Comparison of ENCODE assay signal across 8 cellular contexts in the genomic region with DNA sequence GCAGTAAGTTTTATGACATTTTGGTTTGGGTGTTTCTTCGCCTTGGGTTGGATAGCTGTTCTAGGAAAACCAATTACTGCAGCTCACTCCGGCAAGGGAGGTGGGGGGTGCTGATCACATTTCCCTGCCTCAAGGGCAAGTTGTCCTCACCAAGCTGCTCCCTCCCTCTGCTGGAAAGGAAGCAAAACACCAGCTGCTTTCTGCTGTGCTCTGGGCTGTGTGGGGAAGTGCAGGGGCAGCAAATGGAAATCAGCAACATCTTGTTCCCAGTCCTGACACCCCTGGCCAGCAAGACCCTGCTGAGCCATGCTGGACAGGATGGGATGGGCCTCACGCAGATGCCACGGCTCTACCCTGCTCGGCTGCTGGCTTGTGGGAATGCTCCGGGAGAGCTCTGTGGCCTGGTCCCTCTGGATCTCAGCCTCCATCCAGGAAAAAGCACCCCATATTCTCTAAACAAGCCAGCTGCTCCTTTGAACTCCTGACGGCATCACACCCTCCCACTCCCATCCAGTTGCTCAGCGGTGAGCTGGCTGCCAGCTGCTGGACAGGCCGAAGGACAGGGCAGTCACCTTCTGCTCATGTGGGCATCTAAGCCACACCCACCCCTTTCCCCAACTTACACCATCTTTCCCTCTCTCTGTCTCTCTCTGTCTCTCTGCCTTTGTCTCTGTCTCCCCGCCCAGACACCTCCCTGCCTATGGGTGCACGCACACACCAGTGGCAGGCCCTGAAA. TPM values are rescaled to one million over a fixed set of nuclear protein-coding genes. Genes with fewer than 3 reads are reported as not detected.
DNase-seq lines count a peak whose midpoint lies in the region; ATAC-seq and TF ChIP-seq lines count a peak whose summit lies in the region.

No MANE protein-coding gene starts in this region.

- no peaks in the 10 kb centered on the region for H3K79me2 ChIP-seq in OCI-LY7 (ENCODE audit: insufficient read depth, low read depth, low read length)

- no peaks in the 10 kb centered on the region for H3K36me3 ChIP-seq in OCI-LY7 (ENCODE audit: insufficient read depth, low read length)
- H3K36me3 ChIP-seq in effector memory CD4-positive, alpha-beta T cell (ENCODE audit: control insufficient read depth, insufficient read depth, low read length): no peaks in the 10 kb centered on the region

- H4K20me1 ChIP-seq in OCI-LY7 (ENCODE audit: insufficient read depth, low read length): no peaks in the 10 kb centered on the region

- H3K9me3 ChIP-seq in OCI-LY7 (ENCODE audit: low read length): no peaks in the 10 kb centered on the region
- H3K9me3 ChIP-seq in effector memory CD4-positive, alpha-beta T cell (ENCODE audit: control insufficient read depth, low read length): no peaks in the 10 kb centered on the region

- H3K27ac ChIP-seq in OCI-LY7 (ENCODE audit: low read depth, low read length, poor library complexity, severe bottlenecking): no peak overlapping the region
- H3K27ac ChIP-seq in effector memory CD4-positive, alpha-beta T cell (ENCODE audit: insufficient read depth, low read length, poor library complexity, severe bottlenecking): no peak overlapping the region

- intact Hi-C loops in OCI-LY7 (cut with micrococcal nuclease; ENCODE audit: unreplicated experiment): no loop called here

- H2AFZ ChIP-seq in OCI-LY7 (ENCODE audit: low read length): no peak overlapping the region

- TF ChIP-seq CTCF in OCI-LY7 (conservative IDR thresholded peaks at IDR 0.05; ENCODE audit: low read length): no peak

- H3K4me2 ChIP-seq in OCI-LY7 (ENCODE audit: low read length): no peak overlapping the region

- H3K27me3 ChIP-seq in effector memory CD4-positive, alpha-beta T cell (replicated peaks; ENCODE audit: control insufficient read depth, insufficient read depth, low read length, poor library complexity, severe bottlenecking): peaks cover 28% of the 10 kb centered on the region

- POLR2A ChIA-PET in OCI-LY7 (lab: Charles Lee): no interaction called here

- DNase-seq in Caki2 (ENCODE audit: low read depth): peak; percentile 21
- peak; percentile 70 for DNase-seq in NCI-H2107 treated with DMSO at 0.1 percent for 48 hours (lab: John Stamatoyannopoulos, UW; ENCODE audit: unreplicated experiment)
- peak; percentile 61 for DNase-seq in ecto neural progenitor cell (ENCODE audit: low spot score)
- DNase-seq in myocyte (ENCODE audit: low read depth): peak; percentile 65
- DNase-seq in OCI-LY7 (ENCODE audit: low spot score): no peak
- DNase-seq in effector memory CD4-positive, alpha-beta T cell: no peak
- DNase-seq in NCI-H187 (lab: John Stamatoyannopoulos, UW): no peak

- H3K9me2 ChIP-seq in OCI-LY7 (ENCODE audit: insufficient read depth, low read length): no peaks in the 10 kb centered on the region

- no peaks in the 10 kb centered on the region for H3K4me1 ChIP-seq in OCI-LY7 (ENCODE audit: insufficient read depth, low read length, poor library complexity, severe bottlenecking)
- H3K4me1 ChIP-seq in effector memory CD4-positive, alpha-beta T cell (ENCODE audit: control insufficient read depth, insufficient read depth, low read length, poor library complexity, severe bottlenecking): peaks cover 8% of the 10 kb centered on the region

- ATAC-seq in HG03280 (IDR thresholded peaks at IDR 0.05; ENCODE audit: unreplicated experiment): no peak

- no TSS peak for BruUV-seq in OCI-LY7 (replicated peaks; lab: Mats Ljungman, UMichigan)

- in situ Hi-C loops in Caki2 (cut with HindIII; ENCODE audit: low pct_unique_long_range_greater_than_20kb, low sequenced_read_pairs): no loop called here

- no peak overlapping the region for H3K4me3 ChIP-seq in OCI-LY7 (ENCODE audit: low read depth, low read length, poor library complexity, severe bottlenecking)
- H3K4me3 ChIP-seq in effector memory CD4-positive, alpha-beta T cell (ENCODE audit: insufficient read depth, low read depth, low read length, poor library complexity, severe bottlenecking): no peak overlapping the region

- CTCF ChIA-PET in OCI-LY7 (lab: Charles Lee; ENCODE audit: unreplicated experiment): no interaction called here

RNA-seq across cellular contexts. Expression of a gene that starts 52.4 kb away (rescaled TPM):
- total RNA-seq in Caki2 (2014; rRNA removed; shearing (Covaris generic); ENCODE audit: low replicate concordance): 133 and 141 TPM in 2 replicates
- 149 and 176 TPM in 2 replicates for total RNA-seq in myocyte
- 247 TPM for polyA plus RNA-seq in myocyte (2012)
- 171 and 237 TPM in 2 replicates for total RNA-seq in OCI-LY7 (2014; rRNA removed; shearing (Covaris generic))
- 274 and 292 TPM in 2 replicates for total RNA-seq in OCI-LY7 (2022)

Comparison
In these comparisons a context has a peak if more than half of its experiments do, and no peak if none do; other contexts are left out.
1. DNase-seq: peak in Caki2 (single experiment), NCI-H2107 treated with DMSO at 0.1 percent for 48 hours (single experiment), ecto neural progenitor cell (single experiment) and myocyte (single experiment); none in OCI-LY7 (single experiment), effector memory CD4-positive, alpha-beta T cell (0 of 3) and NCI-H187 (0 of 2).